ENCODE assay signal across 2 cellular contexts in genomic region chr12:132908145-132909029, GRCh38.
A peak's percentile ranks its signal among the peaks of the same experiment; 100 is the strongest.
TF ChIP-seq lines count a peak whose summit lies in the region.

No MANE protein-coding gene starts in this region.

TF ChIP-seq in liver, 16 proteins besides CTCF, POLR2A, EP300 and RAD21 (continued from another document):
- no peak for TF ChIP-seq HNF4G (IDR thresholded peaks at IDR 0.05)
- TF ChIP-seq ZBTB33 (IDR thresholded peaks at IDR 0.05), result peak; percentile 31
- TF ChIP-seq NR2F2 (IDR thresholded peaks at IDR 0.05), result no peak
- no peak for TF ChIP-seq MAX (IDR thresholded peaks at IDR 0.05)
- TF ChIP-seq REST (IDR thresholded peaks at IDR 0.05), result no peak
- no peak for TF ChIP-seq JUND (IDR thresholded peaks at IDR 0.05)
- peak in 1 of 2 donors; percentile 37 for TF ChIP-seq GABPA (IDR thresholded peaks at IDR 0.05 in 1 of 2, conservative IDR thresholded peaks at IDR 0.05 in 1 of 2)
- TF ChIP-seq YY1 (IDR thresholded peaks at IDR 0.05), result no peak

TF ChIP-seq in HepG2, 621 proteins besides CTCF, POLR2A, EP300 and RAD21:
- TF ChIP-seq PRDM4 (CRISPR knock-in tag; IDR thresholded peaks at IDR 0.05; ENCODE audit: borderline replicate concordance), result no peak
- TF ChIP-seq ZNF460 (CRISPR knock-in tag; IDR thresholded peaks at IDR 0.05; ENCODE audit: borderline replicate concordance), result no peak
- TF ChIP-seq MED13 (CRISPR knock-in tag; IDR thresholded peaks at IDR 0.05), result no peak
- no peak for TF ChIP-seq NFKB2 (CRISPR knock-in tag; IDR thresholded peaks at IDR 0.05; ENCODE audit: borderline replicate concordance)
- no peak for TF ChIP-seq TIGD3 (CRISPR knock-in tag; IDR thresholded peaks at IDR 0.05; ENCODE audit: borderline replicate concordance)
- TF ChIP-seq HMG20B (CRISPR knock-in tag; conservative IDR thresholded peaks at IDR 0.05), result no peak
- TF ChIP-seq NR3C1 (CRISPR knock-in tag; IDR thresholded peaks at IDR 0.05), result no peak
- no peak for TF ChIP-seq CBX1 (IDR thresholded peaks at IDR 0.05; ENCODE audit: low read depth)
